20 cellular contexts compared by ENCODE assay signal in genomic region chr14:101233391-101233790, GRCh38.
"Had no signal": no experiment of that assay in that cellular context is flagged by ENCODE, and none has a peak within 500 bp of the region (broad histone marks: within the 10 kb centered on the region; RNA-seq: fewer than 3 reads in every experiment).

No MANE protein-coding gene starts in this region.

- H3K79me2 ChIP-seq: parathyroid adenoma had no signal

- H3K27me3 Mint-ChIP-seq: activated CD4-positive, alpha-beta memory T cell treated with anti-CD3 and anti-CD28 coated beads, Interleukin-2, amount 10 ng/mL, durations not matched to agents 7 days and 5 days; activated CD4-positive, alpha-beta T cell treated with anti-CD3 and anti-CD28 coated beads, Interleukin-2, amount 10 ng/mL, durations not matched to agents 24 days and 14 days had no signal

- H3K4me1 Mint-ChIP-seq: activated CD4-positive, alpha-beta memory T cell treated with anti-CD3 and anti-CD28 coated beads, Interleukin-2, amount 10 ng/mL, durations not matched to agents 7 days and 5 days; activated CD4-positive, alpha-beta T cell treated with anti-CD3 and anti-CD28 coated beads, Interleukin-2, amount 10 ng/mL, durations not matched to agents 24 days and 14 days; activated naive CD4-positive, alpha-beta T cell treated with anti-CD3 and anti-CD28 coated beads, Interleukin-2, amount 10 ng/mL, durations not matched to agents 7 days and 5 days; immature natural killer cell had no signal

- ATAC-seq: activated T-cell treated with anti-CD3 and anti-CD28 coated beads, Interleukin-2, amount 50 U/mL, for 72 hours; heart right ventricle; mucosa of descending colon; right lobe of liver had no signal

- H3K27me3 ChIP-seq: right lobe of liver, tibial nerve had no signal

- H3K4me3 Mint-ChIP-seq: activated CD4-positive, alpha-beta memory T cell treated with anti-CD3 and anti-CD28 coated beads, Interleukin-2, amount 10 ng/mL, durations not matched to agents 7 days and 5 days; activated CD4-positive, alpha-beta T cell treated with anti-CD3 and anti-CD28 coated beads, Interleukin-2, amount 10 ng/mL, durations not matched to agents 24 days and 14 days; activated naive CD4-positive, alpha-beta T cell treated with anti-CD3 and anti-CD28 coated beads, Interleukin-2, amount 10 ng/mL, durations not matched to agents 7 days and 5 days; activated T-cell treated with anti-CD3 and anti-CD28 coated beads, Interleukin-2, amount 50 U/mL, for 72 hours; immature natural killer cell had no signal

- H3K4me3 ChIP-seq: heart right ventricle, mucosa of descending colon, right lobe of liver, skin epidermis, stomach, suprapubic skin, tibial nerve had no signal

- DNase-seq: activated CD4-positive, alpha-beta memory T cell treated with anti-CD3 and anti-CD28 coated beads, Interleukin-2, amount 10 ng/mL, durations not matched to agents 7 days and 5 days; activated CD4-positive, alpha-beta T cell treated with anti-CD3 and anti-CD28 coated beads, Interleukin-2, amount 10 ng/mL, durations not matched to agents 24 days and 14 days; activated effector memory CD4-positive, alpha-beta T cell treated with Interleukin-2 at 50 U/mL for 16 hours; activated naive CD4-positive, alpha-beta T cell treated with anti-CD3 and anti-CD28 coated beads, Interleukin-2, amount 10 ng/mL, durations not matched to agents 7 days and 5 days; activated T-cell treated with anti-CD3 and anti-CD28 coated beads, Interleukin-2, amount 50 U/mL, for 72 hours; amygdala; cerebellar nuclear complex; cortex of kidney; heart right ventricle; immature natural killer cell; mucosa of descending colon; stimulated activated CD4-positive, alpha-beta T cell treated with anti-CD3 and anti-CD28 coated beads, Interleukin-1b, Interleukin-23, amount 100 ng/mL, for 48 hours; stomach had no signal

- H3K27ac Mint-ChIP-seq: activated CD4-positive, alpha-beta memory T cell treated with anti-CD3 and anti-CD28 coated beads, Interleukin-2, amount 10 ng/mL, durations not matched to agents 7 days and 5 days; activated CD4-positive, alpha-beta T cell treated with anti-CD3 and anti-CD28 coated beads, Interleukin-2, amount 10 ng/mL, durations not matched to agents 24 days and 14 days; activated naive CD4-positive, alpha-beta T cell treated with anti-CD3 and anti-CD28 coated beads, Interleukin-2, amount 10 ng/mL, durations not matched to agents 7 days and 5 days; activated T-cell treated with anti-CD3 and anti-CD28 coated beads, Interleukin-2, amount 50 U/mL, for 72 hours; immature natural killer cell had no signal

- H2AFZ ChIP-seq: parathyroid adenoma had no signal

- H3K27ac ChIP-seq: epithelial cell of prostate, heart right ventricle, neutrophil, parathyroid adenoma, right lobe of liver, skin epidermis, stomach, suprapubic skin, tibial nerve had no signal

- H3K36me3 Mint-ChIP-seq: activated naive CD4-positive, alpha-beta T cell treated with anti-CD3 and anti-CD28 coated beads, Interleukin-2, amount 10 ng/mL, durations not matched to agents 7 days and 5 days; immature natural killer cell had no signal

- H3K4me1 ChIP-seq: heart right ventricle, parathyroid adenoma, right lobe of liver, suprapubic skin, tibial nerve had no signal

- H3K9me3 Mint-ChIP-seq: activated CD4-positive, alpha-beta memory T cell treated with anti-CD3 and anti-CD28 coated beads, Interleukin-2, amount 10 ng/mL, durations not matched to agents 7 days and 5 days; activated CD4-positive, alpha-beta T cell treated with anti-CD3 and anti-CD28 coated beads, Interleukin-2, amount 10 ng/mL, durations not matched to agents 24 days and 14 days; activated naive CD4-positive, alpha-beta T cell treated with anti-CD3 and anti-CD28 coated beads, Interleukin-2, amount 10 ng/mL, durations not matched to agents 7 days and 5 days; activated T-cell treated with anti-CD3 and anti-CD28 coated beads, Interleukin-2, amount 50 U/mL, for 72 hours; immature natural killer cell had no signal

- H3K36me3 ChIP-seq: heart right ventricle, neutrophil, right lobe of liver, stomach, suprapubic skin, tibial nerve had no signal

- H3K9me3 ChIP-seq: heart right ventricle, mucosa of descending colon, neutrophil, right lobe of liver, stomach, suprapubic skin, tibial nerve had no signal
